1 cellular context compared by ENCODE assay signal in genomic region chr19:38898788-38899446, GRCh38.
TF ChIP-seq lines count a peak whose summit lies in the region.

No MANE protein-coding gene starts in this region.

TF ChIP-seq in IMR-90, 13 proteins besides CTCF, POLR2A, EP300 and RAD21:
- TF ChIP-seq USF2 (IDR thresholded peaks at IDR 0.05; ENCODE audit: low read depth, low read length) (no peak), FOS (IDR thresholded peaks at IDR 0.05; ENCODE audit: low read depth, low read length) (no peak), ELK1 (IDR thresholded peaks at IDR 0.05; ENCODE audit: borderline replicate concordance, low read depth, low read length) (no peak), SMC3 (IDR thresholded peaks at IDR 0.05; ENCODE audit: low read depth, low read length) (no peak), BHLHE40 (IDR thresholded peaks at IDR 0.05; ENCODE audit: low read depth, low read length) (no peak), CEBPB (IDR thresholded peaks at IDR 0.05; ENCODE audit: low read depth, low read length) (no peak), RFX5 (IDR thresholded peaks at IDR 0.05; ENCODE audit: low read depth, low read length) (no peak), RCOR1 (IDR thresholded peaks at IDR 0.05; ENCODE audit: insufficient replicate concordance, low read length) (no peak), NFE2L2 (IDR thresholded peaks at IDR 0.05; ENCODE audit: low read depth, low read length) (no peak), MAFK (IDR thresholded peaks at IDR 0.05; ENCODE audit: low read depth, low read length) (no peak), MXI1 (IDR thresholded peaks at IDR 0.05; ENCODE audit: borderline replicate concordance, low read depth, low read length) (no peak), CHD1 (IDR thresholded peaks at IDR 0.05; ENCODE audit: low read depth, low read length) (no peak), MAZ (IDR thresholded peaks at IDR 0.05; ENCODE audit: borderline replicate concordance, low read depth, low read length) (no peak)
TF ChIP-seq in IMR-90: peak in this region for 0.
